ENCODE assay signal across 1 cellular context in the genomic region with DNA sequence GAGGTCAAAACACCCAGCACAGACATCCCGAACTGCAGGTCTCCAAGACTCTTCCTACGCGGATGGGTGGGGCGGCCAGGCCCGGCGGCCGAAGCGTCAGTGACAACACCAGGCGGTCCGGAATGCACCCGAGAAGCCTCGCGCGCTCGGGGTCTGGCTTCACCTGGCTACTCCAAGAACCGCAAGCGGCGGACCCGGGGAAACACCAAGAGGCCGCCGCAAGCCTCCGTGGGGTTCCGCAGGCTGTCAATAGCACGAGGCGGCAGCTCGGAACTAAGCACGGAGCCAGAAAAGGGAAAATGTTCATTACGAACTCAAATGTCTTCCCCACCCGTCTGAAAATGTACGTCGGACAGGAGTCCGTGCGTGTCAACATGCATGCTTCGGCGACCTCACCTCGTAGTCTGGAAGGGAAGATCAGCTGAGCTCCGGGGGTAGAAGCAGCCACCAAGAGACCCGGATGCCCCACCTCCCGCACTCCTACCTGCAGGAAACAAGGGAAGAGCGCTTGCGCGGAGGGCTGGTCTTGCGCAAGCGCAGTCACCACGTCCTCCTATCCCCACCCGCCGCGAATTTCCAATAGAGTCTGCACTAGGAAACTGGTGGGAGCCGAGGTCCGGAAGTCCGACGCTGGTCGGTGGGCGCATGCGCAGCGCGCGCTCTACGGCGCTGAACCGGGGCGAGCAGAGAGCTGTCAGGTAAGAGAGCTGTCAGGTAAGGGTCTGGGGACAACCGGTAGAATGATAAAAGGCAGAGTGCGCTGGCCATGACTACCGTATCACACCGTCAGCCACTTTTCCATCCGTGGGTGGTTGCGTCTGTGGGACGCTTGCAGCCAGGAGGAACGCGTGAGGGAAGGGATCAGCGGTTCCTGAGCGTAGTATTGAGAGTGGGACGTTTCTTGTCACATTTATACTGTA.
A peak's percentile ranks its signal among the peaks of the same experiment; 100 is the strongest.
TF ChIP-seq lines count a peak whose summit lies in the region.

A gene (plus strand): TSS at position 646 of the 920 bp plus-strand sequence. CDS start 3,864 bp downstream, outside the sequence.
A gene (minus strand): TSS at position 500 of the 920 bp plus-strand sequence. CDS start 958 bp downstream, outside the sequence.

TF ChIP-seq in GM23338, 12 proteins besides CTCF, POLR2A, EP300 and RAD21 (continued from another document):
- TF ChIP-seq, protein P1, sequence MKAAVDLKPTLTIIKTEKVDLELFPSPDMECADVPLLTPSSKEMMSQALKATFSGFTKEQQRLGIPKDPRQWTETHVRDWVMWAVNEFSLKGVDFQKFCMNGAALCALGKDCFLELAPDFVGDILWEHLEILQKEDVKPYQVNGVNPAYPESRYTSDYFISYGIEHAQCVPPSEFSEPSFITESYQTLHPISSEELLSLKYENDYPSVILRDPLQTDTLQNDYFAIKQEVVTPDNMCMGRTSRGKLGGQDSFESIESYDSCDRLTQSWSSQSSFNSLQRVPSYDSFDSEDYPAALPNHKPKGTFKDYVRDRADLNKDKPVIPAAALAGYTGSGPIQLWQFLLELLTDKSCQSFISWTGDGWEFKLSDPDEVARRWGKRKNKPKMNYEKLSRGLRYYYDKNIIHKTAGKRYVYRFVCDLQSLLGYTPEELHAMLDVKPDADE (IDR thresholded peaks at IDR 0.05): no peak
- TF ChIP-seq EZH2 (IDR thresholded peaks at IDR 0.05; ENCODE audit: low read depth, unreplicated experiment) (no peak), STAT1 (IDR thresholded peaks at IDR 0.05; ENCODE audit: unreplicated experiment) (no peak), ZNF114 (CRISPR knock-in tag; IDR thresholded peaks at IDR 0.05) (no peak), CREB1 (CRISPR knock-in tag; IDR thresholded peaks at IDR 0.05; ENCODE audit: low read depth) (0 out of 2 replicates have a peak, but pooled peaks have one; percentile 23), EZH2phosphoT487 (IDR thresholded peaks at IDR 0.05; ENCODE audit: unreplicated experiment) (no peak), JUNB (IDR thresholded peaks at IDR 0.05; ENCODE audit: unreplicated experiment) (no peak), NANOG (IDR thresholded peaks at IDR 0.05; ENCODE audit: borderline replicate concordance) (no peak), POLR2AphosphoS5 (IDR thresholded peaks at IDR 0.05; ENCODE audit: low read depth) (peak; percentile 84)
- TF ChIP-seq, protein P2, sequence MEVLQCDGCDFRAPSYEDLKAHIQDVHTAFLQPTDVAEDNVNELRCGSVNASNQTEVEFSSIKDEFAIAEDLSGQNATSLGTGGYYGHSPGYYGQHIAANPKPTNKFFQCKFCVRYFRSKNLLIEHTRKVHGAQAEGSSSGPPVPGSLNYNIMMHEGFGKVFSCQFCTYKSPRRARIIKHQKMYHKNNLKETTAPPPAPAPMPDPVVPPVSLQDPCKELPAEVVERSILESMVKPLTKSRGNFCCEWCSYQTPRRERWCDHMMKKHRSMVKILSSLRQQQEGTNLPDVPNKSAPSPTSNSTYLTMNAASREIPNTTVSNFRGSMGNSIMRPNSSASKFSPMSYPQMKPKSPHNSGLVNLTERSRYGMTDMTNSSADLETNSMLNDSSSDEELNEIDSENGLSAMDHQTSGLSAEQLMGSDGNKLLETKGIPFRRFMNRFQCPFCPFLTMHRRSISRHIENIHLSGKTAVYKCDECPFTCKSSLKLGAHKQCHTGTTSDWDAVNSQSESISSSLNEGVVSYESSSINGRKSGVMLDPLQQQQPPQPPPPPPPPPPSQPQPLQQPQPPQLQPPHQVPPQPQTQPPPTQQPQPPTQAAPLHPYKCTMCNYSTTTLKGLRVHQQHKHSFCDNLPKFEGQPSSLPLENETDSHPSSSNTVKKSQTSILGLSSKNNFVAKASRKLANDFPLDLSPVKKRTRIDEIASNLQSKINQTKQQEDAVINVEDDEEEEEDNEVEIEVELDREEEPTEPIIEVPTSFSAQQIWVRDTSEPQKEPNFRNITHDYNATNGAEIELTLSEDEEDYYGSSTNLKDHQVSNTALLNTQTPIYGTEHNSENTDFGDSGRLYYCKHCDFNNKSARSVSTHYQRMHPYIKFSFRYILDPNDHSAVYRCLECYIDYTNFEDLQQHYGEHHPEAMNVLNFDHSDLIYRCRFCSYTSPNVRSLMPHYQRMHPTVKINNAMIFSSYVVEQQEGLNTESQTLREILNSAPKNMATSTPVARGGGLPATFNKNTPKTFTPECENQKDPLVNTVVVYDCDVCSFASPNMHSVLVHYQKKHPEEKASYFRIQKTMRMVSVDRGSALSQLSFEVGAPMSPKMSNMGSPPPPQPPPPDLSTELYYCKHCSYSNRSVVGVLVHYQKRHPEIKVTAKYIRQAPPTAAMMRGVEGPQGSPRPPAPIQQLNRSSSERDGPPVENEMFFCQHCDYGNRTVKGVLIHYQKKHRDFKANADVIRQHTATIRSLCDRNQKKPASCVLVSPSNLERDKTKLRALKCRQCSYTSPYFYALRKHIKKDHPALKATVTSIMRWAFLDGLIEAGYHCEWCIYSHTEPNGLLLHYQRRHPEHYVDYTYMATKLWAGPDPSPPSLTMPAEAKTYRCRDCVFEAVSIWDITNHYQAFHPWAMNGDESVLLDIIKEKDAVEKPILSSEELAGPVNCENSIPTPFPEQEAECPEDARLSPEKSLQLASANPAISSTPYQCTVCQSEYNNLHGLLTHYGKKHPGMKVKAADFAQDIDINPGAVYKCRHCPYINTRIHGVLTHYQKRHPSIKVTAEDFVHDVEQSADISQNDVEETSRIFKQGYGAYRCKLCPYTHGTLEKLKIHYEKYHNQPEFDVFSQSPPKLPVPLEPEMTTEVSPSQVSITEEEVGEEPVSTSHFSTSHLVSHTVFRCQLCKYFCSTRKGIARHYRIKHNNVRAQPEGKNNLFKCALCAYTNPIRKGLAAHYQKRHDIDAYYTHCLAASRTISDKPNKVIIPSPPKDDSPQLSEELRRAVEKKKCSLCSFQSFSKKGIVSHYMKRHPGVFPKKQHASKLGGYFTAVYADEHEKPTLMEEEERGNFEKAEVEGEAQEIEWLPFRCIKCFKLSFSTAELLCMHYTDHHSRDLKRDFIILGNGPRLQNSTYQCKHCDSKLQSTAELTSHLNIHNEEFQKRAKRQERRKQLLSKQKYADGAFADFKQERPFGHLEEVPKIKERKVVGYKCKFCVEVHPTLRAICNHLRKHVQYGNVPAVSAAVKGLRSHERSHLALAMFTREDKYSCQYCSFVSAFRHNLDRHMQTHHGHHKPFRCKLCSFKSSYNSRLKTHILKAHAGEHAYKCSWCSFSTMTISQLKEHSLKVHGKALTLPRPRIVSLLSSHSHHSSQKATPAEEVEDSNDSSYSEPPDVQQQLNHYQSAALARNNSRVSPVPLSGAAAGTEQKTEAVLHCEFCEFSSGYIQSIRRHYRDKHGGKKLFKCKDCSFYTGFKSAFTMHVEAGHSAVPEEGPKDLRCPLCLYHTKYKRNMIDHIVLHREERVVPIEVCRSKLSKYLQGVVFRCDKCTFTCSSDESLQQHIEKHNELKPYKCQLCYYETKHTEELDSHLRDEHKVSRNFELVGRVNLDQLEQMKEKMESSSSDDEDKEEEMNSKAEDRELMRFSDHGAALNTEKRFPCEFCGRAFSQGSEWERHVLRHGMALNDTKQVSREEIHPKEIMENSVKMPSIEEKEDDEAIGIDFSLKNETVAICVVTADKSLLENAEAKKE (CRISPR knock-in tag; IDR thresholded peaks at IDR 0.05): no peak
- TF ChIP-seq, protein P3, sequence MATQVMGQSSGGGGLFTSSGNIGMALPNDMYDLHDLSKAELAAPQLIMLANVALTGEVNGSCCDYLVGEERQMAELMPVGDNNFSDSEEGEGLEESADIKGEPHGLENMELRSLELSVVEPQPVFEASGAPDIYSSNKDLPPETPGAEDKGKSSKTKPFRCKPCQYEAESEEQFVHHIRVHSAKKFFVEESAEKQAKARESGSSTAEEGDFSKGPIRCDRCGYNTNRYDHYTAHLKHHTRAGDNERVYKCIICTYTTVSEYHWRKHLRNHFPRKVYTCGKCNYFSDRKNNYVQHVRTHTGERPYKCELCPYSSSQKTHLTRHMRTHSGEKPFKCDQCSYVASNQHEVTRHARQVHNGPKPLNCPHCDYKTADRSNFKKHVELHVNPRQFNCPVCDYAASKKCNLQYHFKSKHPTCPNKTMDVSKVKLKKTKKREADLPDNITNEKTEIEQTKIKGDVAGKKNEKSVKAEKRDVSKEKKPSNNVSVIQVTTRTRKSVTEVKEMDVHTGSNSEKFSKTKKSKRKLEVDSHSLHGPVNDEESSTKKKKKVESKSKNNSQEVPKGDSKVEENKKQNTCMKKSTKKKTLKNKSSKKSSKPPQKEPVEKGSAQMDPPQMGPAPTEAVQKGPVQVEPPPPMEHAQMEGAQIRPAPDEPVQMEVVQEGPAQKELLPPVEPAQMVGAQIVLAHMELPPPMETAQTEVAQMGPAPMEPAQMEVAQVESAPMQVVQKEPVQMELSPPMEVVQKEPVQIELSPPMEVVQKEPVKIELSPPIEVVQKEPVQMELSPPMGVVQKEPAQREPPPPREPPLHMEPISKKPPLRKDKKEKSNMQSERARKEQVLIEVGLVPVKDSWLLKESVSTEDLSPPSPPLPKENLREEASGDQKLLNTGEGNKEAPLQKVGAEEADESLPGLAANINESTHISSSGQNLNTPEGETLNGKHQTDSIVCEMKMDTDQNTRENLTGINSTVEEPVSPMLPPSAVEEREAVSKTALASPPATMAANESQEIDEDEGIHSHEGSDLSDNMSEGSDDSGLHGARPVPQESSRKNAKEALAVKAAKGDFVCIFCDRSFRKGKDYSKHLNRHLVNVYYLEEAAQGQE (IDR thresholded peaks at IDR 0.05; ENCODE audit: unreplicated experiment): no peak
